24 cellular contexts compared by ENCODE assay signal in the genomic region with DNA sequence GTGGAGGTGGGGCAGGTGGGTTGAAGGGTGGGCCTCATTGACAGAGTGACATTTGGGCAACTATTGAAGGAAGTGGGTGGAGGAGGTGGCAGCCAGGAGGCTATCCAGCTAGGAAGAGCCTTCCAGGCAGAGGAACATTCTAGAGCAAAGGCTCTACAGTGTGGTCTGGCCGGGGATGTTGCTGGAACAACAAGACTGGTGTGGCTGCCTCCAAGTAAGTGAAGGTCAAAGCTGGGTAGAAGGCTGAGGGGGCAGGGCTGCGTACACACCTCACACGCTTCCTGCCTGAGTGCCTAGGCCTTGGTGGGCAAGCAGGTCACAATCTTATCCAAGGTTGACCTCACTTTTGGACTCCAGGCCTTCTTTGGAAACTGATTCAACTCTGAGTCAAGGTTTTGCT. TPM values are rescaled to one million over a fixed set of nuclear protein-coding genes. Genes with fewer than 3 reads are reported as not detected.
"Had no signal": no experiment of that assay in that cellular context is flagged by ENCODE, and none has a peak within 500 bp of the region (broad histone marks: within the 10 kb centered on the region; RNA-seq: fewer than 3 reads in every experiment).

No MANE protein-coding gene starts in this region.

- H3K36me3 Mint-ChIP-seq: activated naive CD8-positive, alpha-beta T cell treated with anti-CD3 and anti-CD28 coated beads for 36 hours had no signal

- H3K4me1 ChIP-seq: parathyroid adenoma, vagina had no signal

- H3K27me3 ChIP-seq: brain microvascular endothelial cell, suprapubic skin, vagina had no signal

- H3K9me3 Mint-ChIP-seq: activated T-helper 1 cell treated with anti-CD3 and anti-CD28 coated beads, Interleukin-12 subunit alpha, Interleukin-12 subunit beta, Interleukin-2, Interleukin-4 antibody, amounts not matched to agents 30 ng/mL and 10 ng/mL and 1 ng/mL, durations not matched to agents 14 hours and 24 hours and 36 hours had no signal

- ATAC-seq: activated CD8-positive, alpha-beta T cell treated with anti-CD3 and anti-CD28 coated beads for 36 hours; stimulated activated naive CD8-positive, alpha-beta T cell treated with anti-CD3 and anti-CD28 coated beads, Interleukin-15, Interleukin-2, amounts not matched to agents 100 U/mL and 50 U/mL, for 24 hours had no signal

- H3K4me3 ChIP-seq: lung, suprapubic skin, vagina had no signal

- H3K27ac ChIP-seq: brain microvascular endothelial cell, epithelial cell of prostate, parathyroid adenoma, suprapubic skin, vagina had no signal

- H3K36me3 ChIP-seq: brain microvascular endothelial cell, suprapubic skin, vagina had no signal

- H3K4me1 Mint-ChIP-seq: activated CD4-positive, alpha-beta T cell treated with anti-CD3 and anti-CD28 coated beads, Interleukin-2, amount 10 ng/mL, durations not matched to agents 24 days and 14 days; endodermal cell had no signal

- DNase-seq: activated CD4-positive, alpha-beta T cell treated with anti-CD3 and anti-CD28 coated beads, Interleukin-2, amount 10 ng/mL, durations not matched to agents 24 days and 14 days; activated CD8-positive, alpha-beta T cell treated with anti-CD3 and anti-CD28 coated beads for 36 hours; activated gamma-delta T cell treated with Interleukin-2 at 50 U/mL for 16 hours; activated naive CD8-positive, alpha-beta T cell treated with anti-CD3 and anti-CD28 coated beads for 36 hours; brain microvascular endothelial cell; central memory CD4-positive, alpha-beta T cell; endodermal cell; hypothalamus; islet precursor cell; midbrain; stimulated activated naive CD8-positive, alpha-beta T cell treated with anti-CD3 and anti-CD28 coated beads, Interleukin-15, Interleukin-2, amounts not matched to agents 100 U/mL and 50 U/mL, for 24 hours; T1000; trophoblast cell had no signal

- H3K9me3 ChIP-seq: suprapubic skin, vagina had no signal

- H3K27ac Mint-ChIP-seq: activated CD4-positive, alpha-beta T cell treated with anti-CD3 and anti-CD28 coated beads, Interleukin-2, amount 10 ng/mL, durations not matched to agents 24 days and 14 days; activated CD8-positive, alpha-beta T cell treated with anti-CD3 and anti-CD28 coated beads for 36 hours; activated naive CD8-positive, alpha-beta T cell treated with anti-CD3 and anti-CD28 coated beads for 36 hours; activated T-helper 1 cell treated with anti-CD3 and anti-CD28 coated beads, Interleukin-12 subunit alpha, Interleukin-12 subunit beta, Interleukin-2, Interleukin-4 antibody, amounts not matched to agents 30 ng/mL and 10 ng/mL and 1 ng/mL, durations not matched to agents 14 hours and 24 hours and 36 hours; endodermal cell had no signal

- H3K27me3 Mint-ChIP-seq: activated CD4-positive, alpha-beta T cell treated with anti-CD3 and anti-CD28 coated beads, Interleukin-2, amount 10 ng/mL, durations not matched to agents 24 days and 14 days; activated CD8-positive, alpha-beta T cell treated with anti-CD3 and anti-CD28 coated beads for 36 hours; activated naive CD8-positive, alpha-beta T cell treated with anti-CD3 and anti-CD28 coated beads for 36 hours had no signal

- H3K4me3 Mint-ChIP-seq: activated CD4-positive, alpha-beta T cell treated with anti-CD3 and anti-CD28 coated beads, Interleukin-2, amount 10 ng/mL, durations not matched to agents 24 days and 14 days; activated CD8-positive, alpha-beta T cell treated with anti-CD3 and anti-CD28 coated beads for 36 hours; activated naive CD8-positive, alpha-beta T cell treated with anti-CD3 and anti-CD28 coated beads for 36 hours; activated T-helper 1 cell treated with anti-CD3 and anti-CD28 coated beads, Interleukin-12 subunit alpha, Interleukin-12 subunit beta, Interleukin-2, Interleukin-4 antibody, amounts not matched to agents 30 ng/mL and 10 ng/mL and 1 ng/mL, durations not matched to agents 14 hours and 24 hours and 36 hours; endodermal cell; neural crest cell had no signal

RNA-seq across cellular contexts. Expression of a gene that starts 6.6 kb away (rescaled TPM):
- total RNA-seq: activated CD4-positive, alpha-beta T cell treated with anti-CD3 and anti-CD28 coated beads, Interleukin-2, amount 10 ng/mL, durations not matched to agents 24 days and 14 days; activated CD8-positive, alpha-beta T cell treated with anti-CD3 and anti-CD28 coated beads for 36 hours; activated naive CD8-positive, alpha-beta T cell treated with anti-CD3 and anti-CD28 coated beads for 36 hours; activated T-helper 1 cell treated with anti-CD3 and anti-CD28 coated beads, Interleukin-12 subunit alpha, Interleukin-12 subunit beta, Interleukin-2, Interleukin-4 antibody, amounts not matched to agents 30 ng/mL and 10 ng/mL and 1 ng/mL, durations not matched to agents 14 hours and 24 hours and 36 hours; endodermal cell; frontal cortex; neural crest cell; suprapubic skin; T-helper 1 cell treated with Interleukin-12 subunit alpha and Interleukin-12 subunit beta and Interleukin-4 antibody, amounts not matched to agents 30 ng/mL and 1 ng/mL, for 36 hours; vagina had no signal

RNA-seq across cellular contexts. Expression of a gene that starts 42.3 kb away (rescaled TPM):
- total RNA-seq: endodermal cell, frontal cortex, left lobe of liver, lung, neural crest cell, skeletal muscle tissue, vagina had no signal
